ENCODE assay signal across 19 cellular contexts in genomic region chr2:86649119-86649947, GRCh38. TPM values are rescaled to one million over a fixed set of nuclear protein-coding genes. Genes with fewer than 3 reads are reported as not detected.
DNase-seq lines count a peak whose midpoint lies in the region; ATAC-seq, FAIRE-seq and TF ChIP-seq lines count a peak whose summit lies in the region.
"Had no signal": no experiment of that assay in that cellular context is flagged by ENCODE, and none has a peak within 500 bp of the region (broad histone marks: within the 10 kb centered on the region; RNA-seq: fewer than 3 reads in every experiment).

No MANE protein-coding gene starts in this region.

- H3K9me2 ChIP-seq in Karpas-422 (replicated peaks; ENCODE audit: insufficient read depth, low read length) = no peaks in the 10 kb centered on the region

- no peak for TF ChIP-seq CTCF in keratinocyte (optimal IDR thresholded peaks at IDR 0.05 in 1 of 3, IDR thresholded peaks at IDR 0.05 in 1 of 3, conservative IDR thresholded peaks at IDR 0.05 in 1 of 3; ENCODE audit: extremely low read depth in 1 of 3, insufficient read depth in 2 of 3, low read length in 3 of 3)
- no peak for TF ChIP-seq CTCF in mucosa of descending colon (IDR thresholded peaks at IDR 0.05)
- no peak for TF ChIP-seq CTCF in stomach (IDR thresholded peaks at IDR 0.05)

- no peak for TF ChIP-seq POLR2A in stomach (IDR thresholded peaks at IDR 0.05)

- H3K27me3 ChIP-seq in keratinocyte (ENCODE audit: control insufficient read depth, extremely low read depth, insufficient read depth, low read length) = no peaks in the 10 kb centered on the region
- no peaks in the 10 kb centered on the region for H3K27me3 ChIP-seq in stomach
- H3K27me3 ChIP-seq in Karpas-422 (ENCODE audit: low read length) = no peaks in the 10 kb centered on the region
- H3K27me3 ChIP-seq: BLaER1 had no signal

- H3K4me3 ChIP-seq in keratinocyte (ENCODE audit: control insufficient read depth in 2 of 3, extremely low read depth in 1 of 3, insufficient read depth in 2 of 3, low read depth in 1 of 3, low read length in 3 of 3) (no peak overlapping the region), mucosa of descending colon (no peak overlapping the region), stomach (no peak overlapping the region), Karpas-422 (ENCODE audit: low read length) (no peak overlapping the region)
- H3K4me3 ChIP-seq: BLaER1 had no signal

- no peaks in the 10 kb centered on the region for H3K9me1 ChIP-seq in keratinocyte (ENCODE audit: control insufficient read depth, extremely low read depth, insufficient read depth, low read length)

- no peak for TF ChIP-seq EP300 in stomach (IDR thresholded peaks at IDR 0.05)

- H3K9ac ChIP-seq in keratinocyte (ENCODE audit: control insufficient read depth, extremely low read depth, insufficient read depth, low read length) (no peak overlapping the region), Karpas-422 (ENCODE audit: low read length) (no peak overlapping the region)
- H3K9ac ChIP-seq: BLaER1 had no signal

- H4K20me1 ChIP-seq in keratinocyte (ENCODE audit: control insufficient read depth, extremely low read depth, insufficient read depth, low read length) (no peaks in the 10 kb centered on the region), Karpas-422 (ENCODE audit: insufficient read depth, low read depth, low read length) (no peaks in the 10 kb centered on the region)
- H4K20me1 ChIP-seq: BLaER1 had no signal

- FAIRE-seq in keratinocyte (lab: Jason Lieb, UNC) = no peak
- FAIRE-seq: GM12892, H1 had no signal

- H3K9me3 ChIP-seq in keratinocyte (ENCODE audit: control insufficient read depth, low read depth, low read length) (no peaks in the 10 kb centered on the region), mucosa of descending colon (peaks cover 17% of the 10 kb centered on the region), stomach (peaks cover 0 to 16% (median 7%) of the 10 kb centered on the region in 4 donors), Karpas-422 (ENCODE audit: low read length) (no peaks in the 10 kb centered on the region)

- H2AFZ ChIP-seq in keratinocyte (ENCODE audit: control insufficient read depth, low read length) = no peak overlapping the region
- H2AFZ ChIP-seq in Karpas-422 (ENCODE audit: low read length) = no peak overlapping the region

- no peaks in the 10 kb centered on the region for H3K79me2 ChIP-seq in keratinocyte (ENCODE audit: control insufficient read depth, insufficient read depth, low read length)
- H3K79me2 ChIP-seq in Karpas-422 (ENCODE audit: low read length) = no peaks in the 10 kb centered on the region

- peak; percentile 27 for DNase-seq in LoVo (ENCODE audit: low spot score)
- DNase-seq in keratinocyte (ENCODE audit: low read depth, low spot score) = no peak
- DNase-seq in mucosa of descending colon = peak in 1 of 3 donors; percentile 42
- DNase-seq in stomach = no peak
- no peak for DNase-seq in NCI-H2196 treated with DMSO at 0.1 percent for 48 hours (lab: John Stamatoyannopoulos, UW; ENCODE audit: unreplicated experiment)
- no peak for DNase-seq in Karpas-422
- DNase-seq in hepatic stellate cell (ENCODE audit: low spot score) = no peak
- DNase-seq: CD8-positive, alpha-beta memory T cell; DMS 273 treated with DMSO at 0.1 percent for 48 hours; KBM-7; NCI-H1436; NCI-H2029 treated with DMSO at 0.1 percent for 48 hours; NCI-H226; NCI-H526 treated with DMSO at 0.1 percent for 48 hours; SHP77 had no signal

- H3K36me3 ChIP-seq in keratinocyte (ENCODE audit: control insufficient read depth in 2 of 2, extremely low read depth in 1 of 2, insufficient read depth in 2 of 2, low read length in 2 of 2) = no peaks in the 10 kb centered on the region
- no peaks in the 10 kb centered on the region for H3K36me3 ChIP-seq in mucosa of descending colon (ENCODE audit: low read depth)
- no peaks in the 10 kb centered on the region for H3K36me3 ChIP-seq in stomach
- no peaks in the 10 kb centered on the region for H3K36me3 ChIP-seq in Karpas-422 (ENCODE audit: insufficient read depth, low read length)

- H3K4me2 ChIP-seq in keratinocyte (ENCODE audit: control insufficient read depth, extremely low read depth, insufficient read depth, low read depth, low read length) (peak overlapping the region; percentile 32), Karpas-422 (ENCODE audit: low read depth, low read length, poor library complexity, severe bottlenecking) (no peak overlapping the region)
- H3K4me2 ChIP-seq: BLaER1 had no signal

- 25 to 38% (median 32%) methylated on average over 1 of the region's 1 CpG for WGBS in stomach, 5 donors

- intact Hi-C loops in mucosa of descending colon (cut with DNase I, micrococcal nuclease) = no loop called here
- intact Hi-C loops in stomach (cut with DNase I; ENCODE audit: low total_unique reads) = no loop called here

- dilution Hi-C loops in keratinocyte (cut with MboI; ENCODE audit: extremely low pct_ligation_motif_present, low sequenced_read_pairs) = no loop called here

- no peak overlapping the region for H3K27ac ChIP-seq in keratinocyte (ENCODE audit: control insufficient read depth, insufficient read depth, low read length)
- H3K27ac ChIP-seq in stomach = peak overlapping the region; percentile 38 to 69 (median 43)
- no peak overlapping the region for H3K27ac ChIP-seq in Karpas-422 (ENCODE audit: low read length)
- H3K27ac ChIP-seq: BLaER1 had no signal

- ATAC-seq in mucosa of descending colon (peak; percentile 100), GM21526 (IDR thresholded peaks at IDR 0.05; ENCODE audit: low FRiP score, unreplicated experiment) (no peak)

- H3K4me1 ChIP-seq in keratinocyte (ENCODE audit: control insufficient read depth, extremely low read depth, insufficient read depth, low read length) (peaks cover 3% of the 10 kb centered on the region), mucosa of descending colon (ENCODE audit: low read depth) (no peaks in the 10 kb centered on the region), stomach (no peaks in the 10 kb centered on the region), Karpas-422 (ENCODE audit: low read length) (no peaks in the 10 kb centered on the region)
- H3K4me1 ChIP-seq: BLaER1 had no signal

RNA-seq across cellular contexts. Expression of gene RNF103, which starts 25.7 kb away (rescaled TPM):
- 11.0 to 15.7 TPM (median 11.7 TPM) in 3 replicates for polyA plus RNA-seq in keratinocyte
- 24.0 TPM for polyA plus RNA-seq in keratinocyte (2011; ENCODE audit: low read depth)
- polyA plus RNA-seq in keratinocyte (2011; cell fraction: cytosol; rRNA removed) = 6.4 and 10.9 TPM in 2 replicates
- 20.9 and 30.1 TPM in 2 replicates for polyA plus RNA-seq in keratinocyte (2011; cell fraction: nucleus; rRNA removed)
- polyA plus RNA-seq in keratinocyte (2012; ENCODE audit: low replicate concordance) = 10.0 and 23.6 TPM in 2 replicates
- 2.6 to 15.2 TPM (median 8.1 TPM) in 3 replicates for polyA minus RNA-seq in keratinocyte
- polyA minus RNA-seq in keratinocyte (2011; cell fraction: cytosol; rRNA and poly(A)+ RNA removed) = 9.0 TPM
- 19.0 and 31.4 TPM in 2 replicates for polyA minus RNA-seq in keratinocyte (2011; cell fraction: nucleus; rRNA and poly(A)+ RNA removed)
- 10 to 100 TPM; 61.7 to 73.2 (median 69.7) TPM for total RNA-seq in mucosa of descending colon
- 100 to 1,000 TPM in 1 of 5 donors, 10 to 100 TPM in 4; 20.5 to 132 (median 53.8) TPM for total RNA-seq in stomach
- 10 to 100 TPM in 1 of 3 donors, 1 to 10 TPM in 2; 7.8 to 14.7 (median 8.5) TPM for polyA plus RNA-seq in stomach
- total RNA-seq in Karpas-422 (2014; rRNA removed; shearing (Covaris generic); ENCODE audit: low replicate concordance) = 22.7 and 37.8 TPM in 2 replicates

Comparison
In these comparisons a context has a peak if more than half of its experiments do, and no peak if none do; other contexts are left out.
1. H3K27ac ChIP-seq: peak in stomach (5 of 5); none in keratinocyte (single experiment) and Karpas-422 (single experiment).